Comparison of ENCODE assay signal across 13 cellular contexts in the genomic region with DNA sequence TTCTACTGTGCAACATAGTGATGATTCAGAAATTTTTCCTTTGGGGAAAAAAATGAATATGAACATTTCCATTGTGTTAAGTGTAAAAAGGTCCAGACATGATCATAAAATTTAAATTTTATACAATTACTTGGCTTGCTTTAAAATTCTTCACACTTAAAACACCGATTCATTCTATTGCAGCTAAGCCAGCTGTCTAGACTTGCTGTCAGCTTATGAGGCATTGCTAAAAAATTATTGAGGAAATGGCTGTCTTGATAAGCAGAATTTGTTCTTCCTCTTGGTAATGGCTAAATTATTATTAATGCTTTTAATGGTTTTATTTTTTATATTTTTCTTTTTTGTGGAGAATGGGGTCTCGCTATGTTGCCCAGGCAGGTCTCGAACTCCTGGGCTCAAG.
"Had no signal": no experiment of that assay in that cellular context is flagged by ENCODE, and none has a peak within 500 bp of the region (broad histone marks: within the 10 kb centered on the region; RNA-seq: fewer than 3 reads in every experiment).

No MANE protein-coding gene starts in this region.

- H3K27ac ChIP-seq: parathyroid adenoma had no signal

- H3K27me3 ChIP-seq: adrenal gland, stomach had no signal

- H3K9me3 Mint-ChIP-seq: activated B cell treated with CpG ODN at 0.5 μM for 24 hours, mesothelial cell of epicardium had no signal

- H2AFZ ChIP-seq: parathyroid adenoma had no signal

- DNase-seq: activated B cell treated with CpG ODN at 0.5 μM for 24 hours; activated CD4-positive, alpha-beta T cell treated with anti-CD3 and anti-CD28 coated beads, Interleukin-2, amount 50 U/mL, for 1 hour; activated naive CD4-positive, alpha-beta T cell treated with Interleukin-2 at 50 U/mL for 16 hours; activated T-cell treated with anti-CD3 and anti-CD28 coated beads, Interleukin-2, amount 50 U/mL, for 48 hours; central memory CD4-positive, alpha-beta T cell; effector CD4-positive, alpha-beta T cell; hypothalamus; stimulated activated CD4-positive, alpha-beta T cell treated with anti-CD3 and anti-CD28 coated beads, Interleukin-2, amount 100 ng/mL, for 48 hours; stomach had no signal

- H3K9me3 ChIP-seq: adrenal gland, stomach had no signal

- H3K27ac Mint-ChIP-seq: mesothelial cell of epicardium had no signal

- H3K27me3 Mint-ChIP-seq: activated B cell treated with CpG ODN at 0.5 μM for 24 hours had no signal

- H3K4me3 ChIP-seq: adrenal gland, coronary artery, stomach had no signal

- H3K9ac ChIP-seq: parathyroid adenoma had no signal
